ENCODE assay signal across 2 cellular contexts in genomic region chrX:150828785-150829184, GRCh38.
TF ChIP-seq lines count a peak whose summit lies in the region.

No MANE protein-coding gene starts in this region.

TF ChIP-seq in liver, 16 proteins besides CTCF, POLR2A, EP300 and RAD21 (continued from another document):
- TF ChIP-seq REST (IDR thresholded peaks at IDR 0.05) (no peak), HNF4G (IDR thresholded peaks at IDR 0.05) (no peak), SP1 (IDR thresholded peaks at IDR 0.05) (peak; percentile 21), FOXA2 (IDR thresholded peaks at IDR 0.05) (no peak), TAF1 (conservative IDR thresholded peaks at IDR 0.05) (no peak), ATF3 (IDR thresholded peaks at IDR 0.05) (no peak), HNF4A (conservative IDR thresholded peaks at IDR 0.05) (peak; percentile 35 to 45), JUND (IDR thresholded peaks at IDR 0.05) (no peak), YY1 (IDR thresholded peaks at IDR 0.05) (peak; percentile 30), GABPA (IDR thresholded peaks at IDR 0.05 in 1 of 2, conservative IDR thresholded peaks at IDR 0.05 in 1 of 2) (no peak), EGR1 (IDR thresholded peaks at IDR 0.05; ENCODE audit: low read depth in 2 of 2) (peak; percentile 65 to 73), NR2F2 (IDR thresholded peaks at IDR 0.05) (no peak)
TF ChIP-seq in liver: peak in this region for 6.

TF ChIP-seq in HepG2, 621 proteins besides CTCF, POLR2A, EP300 and RAD21 (continued from another document):
- no peak for TF ChIP-seq ZNF646 (CRISPR knock-in tag; IDR thresholded peaks at IDR 0.05)
